ENCODE assay signal across 8 cellular contexts in the genomic region with DNA sequence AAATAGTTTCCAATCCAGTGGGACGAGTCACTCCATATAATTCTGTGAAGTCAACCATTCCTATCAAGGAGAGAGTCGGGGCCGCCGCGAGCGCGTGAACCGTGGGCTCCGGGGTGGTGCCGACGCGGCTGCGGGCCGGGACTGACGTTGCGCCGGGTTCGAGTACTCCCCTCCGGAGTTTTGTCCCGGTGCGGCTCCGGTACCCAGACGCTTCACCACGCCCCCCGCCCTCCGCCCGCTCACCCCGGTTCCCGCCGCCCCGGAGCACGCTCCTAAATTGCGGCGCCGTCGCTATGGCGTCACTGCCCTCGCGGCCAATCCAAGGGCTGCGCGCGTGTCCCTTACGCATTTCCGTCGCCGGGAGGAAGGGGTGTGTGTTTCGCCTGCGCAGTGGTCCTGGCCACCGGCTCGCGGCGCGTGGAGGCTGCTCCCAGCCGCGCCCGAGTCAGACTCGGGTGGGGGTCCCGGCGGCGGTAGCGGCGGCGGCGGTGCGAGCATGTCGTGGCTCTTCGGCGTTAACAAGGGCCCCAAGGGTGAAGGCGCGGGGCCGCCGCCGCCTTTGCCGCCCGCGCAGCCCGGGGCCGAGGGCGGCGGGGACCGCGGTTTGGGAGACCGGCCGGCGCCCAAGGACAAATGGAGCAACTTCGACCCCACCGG. TPM values are rescaled to one million over a fixed set of nuclear protein-coding genes. Genes with fewer than 3 reads are reported as not detected.
DNase-seq lines count a peak whose midpoint lies in the region; ATAC-seq and TF ChIP-seq lines count a peak whose summit lies in the region.

A gene with protein sequence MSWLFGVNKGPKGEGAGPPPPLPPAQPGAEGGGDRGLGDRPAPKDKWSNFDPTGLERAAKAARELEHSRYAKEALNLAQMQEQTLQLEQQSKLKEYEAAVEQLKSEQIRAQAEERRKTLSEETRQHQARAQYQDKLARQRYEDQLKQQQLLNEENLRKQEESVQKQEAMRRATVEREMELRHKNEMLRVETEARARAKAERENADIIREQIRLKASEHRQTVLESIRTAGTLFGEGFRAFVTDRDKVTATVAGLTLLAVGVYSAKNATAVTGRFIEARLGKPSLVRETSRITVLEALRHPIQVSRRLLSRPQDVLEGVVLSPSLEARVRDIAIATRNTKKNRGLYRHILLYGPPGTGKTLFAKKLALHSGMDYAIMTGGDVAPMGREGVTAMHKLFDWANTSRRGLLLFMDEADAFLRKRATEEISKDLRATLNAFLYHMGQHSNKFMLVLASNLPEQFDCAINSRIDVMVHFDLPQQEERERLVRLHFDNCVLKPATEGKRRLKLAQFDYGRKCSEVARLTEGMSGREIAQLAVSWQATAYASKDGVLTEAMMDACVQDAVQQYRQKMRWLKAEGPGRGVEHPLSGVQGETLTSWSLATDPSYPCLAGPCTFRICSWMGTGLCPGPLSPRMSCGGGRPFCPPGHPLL (plus strand): TSS at position 377 of the 657 bp plus-strand sequence. CDS start 120 bp downstream, at position 497.

- H3K27ac ChIP-seq in ovary (peak within 1 kb of the TSS; percentile 53 to 85), thyroid gland (peak within 1 kb of the TSS; percentile 4 to 73 (median 69))

- H3K36me3 ChIP-seq in ovary (no peaks in the 10 kb centered on the region), thyroid gland (no peaks in the 10 kb centered on the region)

- no peak for TF ChIP-seq EP300 in ovary (IDR thresholded peaks at IDR 0.05)

- intact Hi-C loops in Right ventricle myocardium inferior (cut with DNase I) = no loop called here
- intact Hi-C loops in ovary (cut with DNase I) = no loop called here
- intact Hi-C loops in thyroid gland (cut with DNase I) = no loop called here

- ATAC-seq in HG02678 (IDR thresholded peaks at IDR 0.05; ENCODE audit: unreplicated experiment) = peak; percentile 91
- ATAC-seq in Right ventricle myocardium inferior = peak; percentile 98

- WGBS in ovary, 3 donors = 1 to 2% (median 1%) methylated on average over 36 to 87 of the region's 87 CpGs
- 0 to 1% methylated on average over 2 to 25 of the region's 87 CpGs for WGBS in thyroid gland, 2 donors

- H3K9me3 ChIP-seq in ovary (no peaks in the 10 kb centered on the region), thyroid gland (no peaks in the 10 kb centered on the region)

- H3K27me3 ChIP-seq in ovary (no peaks in the 10 kb centered on the region), thyroid gland (no peaks in the 10 kb centered on the region)

- H3K4me1 ChIP-seq in ovary (ENCODE audit: insufficient read depth) = peaks cover 10% of the 10 kb centered on the region
- peaks cover 7 to 20% of the 10 kb centered on the region in 2 donors for H3K4me1 ChIP-seq in thyroid gland

- H3K4me3 ChIP-seq in GM12864 (ENCODE audit: low read depth, low read length) (peak within 1 kb of the TSS; percentile 85), ovary (peak within 1 kb of the TSS; percentile 84), thyroid gland (replicated peaks in 1 of 3) (peak within 1 kb of the TSS; percentile 7 to 69 (median 34))

- DNase-seq in GM12864 (ENCODE audit: low read depth) = peak; percentile 69
- peak; percentile 85 for DNase-seq in NCI-H128 (lab: John Stamatoyannopoulos, UW; ENCODE audit: unreplicated experiment)
- DNase-seq in SW 1271 (lab: John Stamatoyannopoulos, UW) = peak; percentile 59 to 84
- peak; percentile 86 for DNase-seq in activated naive CD8-positive, alpha-beta T cell treated with anti-CD3 and anti-CD28 coated beads, Interleukin-2, amount 50 U/mL, for 16 hours (ENCODE audit: low read depth, low spot score)
- peak; percentile 97 for DNase-seq in Right ventricle myocardium inferior (ENCODE audit: missing footprints)
- DNase-seq in ovary = peak; percentile 81 to 95 (median 93)
- peak; percentile 95 to 96 for DNase-seq in thyroid gland

- TF ChIP-seq CTCF in GM12864 (IDR thresholded peaks at IDR 0.05; ENCODE audit: low read depth, low read length, missing control alignments) = no peak
- peak in 1 of 3 donors; percentile 5 for TF ChIP-seq CTCF in ovary (IDR thresholded peaks at IDR 0.05)
- TF ChIP-seq CTCF in thyroid gland (IDR thresholded peaks at IDR 0.05) = no peak

- peak; percentile 25 for TF ChIP-seq POLR2A in ovary (IDR thresholded peaks at IDR 0.05)
- TF ChIP-seq POLR2A in thyroid gland (IDR thresholded peaks at IDR 0.05) = peak in 1 of 2 donors; percentile 69

RNA-seq across cellular contexts. Expression of the gene that starts here (rescaled TPM):
- total RNA-seq in Right ventricle myocardium inferior = 9.0 TPM
- total RNA-seq in ovary = 10 to 100 TPM; 13.1 to 26.5 (median 19.6) TPM
- polyA plus RNA-seq in ovary = 10 to 100 TPM in 1 of 2 donors, 1 to 10 TPM in 1; 1.0 to 15.0 TPM
- 10 to 100 TPM; 13.8 to 29.1 (median 15.0) TPM for total RNA-seq in thyroid gland

Comparison
In these comparisons a context has a peak if more than half of its experiments do, and no peak if none do; other contexts are left out.
1. Peak in every context shown above with its lines: DNase-seq, ATAC-seq, H3K4me3 ChIP-seq and H3K27ac ChIP-seq.
2. H3K4me3 ChIP-seq: peak in every context shown above with its lines; median percentile 85 in GM12864; 84 in ovary; 34 in thyroid gland.